ENCODE assay signal across 24 cellular contexts in genomic region chr6:99661870-99662269, GRCh38. TPM values are rescaled to one million over a fixed set of nuclear protein-coding genes. Genes with fewer than 3 reads are reported as not detected.
DNase-seq lines count a peak whose midpoint lies in the region; ATAC-seq, FAIRE-seq and TF ChIP-seq lines count a peak whose summit lies in the region.
"Had no signal": no experiment of that assay in that cellular context is flagged by ENCODE, and none has a peak within 500 bp of the region (broad histone marks: within the 10 kb centered on the region; RNA-seq: fewer than 3 reads in every experiment).

No MANE protein-coding gene starts in this region.

- H3K79me2 ChIP-seq in HepG2 (ENCODE audit: insufficient read depth, low read length) = no peaks in the 10 kb centered on the region
- H3K79me2 ChIP-seq in K562 (ENCODE audit: control insufficient read depth, insufficient read depth, low read length) = no peaks in the 10 kb centered on the region

- TF ChIP-seq CTCF in HepG2 (CRISPR knock-in tag; IDR thresholded peaks at IDR 0.05) (no peak), right lobe of liver (IDR thresholded peaks at IDR 0.05) (no peak), K562 (IDR thresholded peaks at IDR 0.05 in 2 of 3, conservative IDR thresholded peaks at IDR 0.05 in 1 of 3; ENCODE audit: insufficient read depth in 2 of 3, low read depth in 1 of 3, low read length in 3 of 3) (no peak), lower lobe of right lung (IDR thresholded peaks at IDR 0.05) (no peak)

- H3K9me1 ChIP-seq in K562 (ENCODE audit: control insufficient read depth, insufficient read depth, low read length) = no peaks in the 10 kb centered on the region

- WGBS in HepG2 (ENCODE audit: low lambda C conversion rate) = 3% methylated on average over 1 of the region's 1 CpG
- 73% methylated on average over 1 of the region's 1 CpG for WGBS in right lobe of liver (ENCODE audit: insufficient coverage, low coverage, low lambda C conversion rate, missing lambda C conversion rate)
- WGBS in K562 (ENCODE audit: insufficient coverage, low coverage, missing lambda C conversion rate) = 0% methylated on average over 1 of the region's 1 CpG

- H2AFZ ChIP-seq in HepG2 (ENCODE audit: low read length) (no peak overlapping the region), K562 (ENCODE audit: low read depth, low read length) (no peak overlapping the region)
- H2AFZ ChIP-seq: GM23338 had no signal

- H3K4me1 ChIP-seq in HepG2 (ENCODE audit: insufficient read depth, low read length) = no peaks in the 10 kb centered on the region
- no peaks in the 10 kb centered on the region for H3K4me1 ChIP-seq in right lobe of liver
- no peaks in the 10 kb centered on the region for H3K4me1 ChIP-seq in K562 (replicated peaks in 1 of 2; ENCODE audit: control insufficient read depth in 2 of 2, insufficient read depth in 2 of 2, low read length in 2 of 2)
- no peaks in the 10 kb centered on the region for H3K4me1 ChIP-seq in lower lobe of right lung
- H3K4me1 ChIP-seq: A549; BE2C; BLaER1 treated with 17β-estradiol and CSF1 and Interleukin-3, amounts not matched to agents 10 nM and 100 nM had no signal

- no peak for DNase-seq in HepG2 (ENCODE audit: low spot score)
- no peak for DNase-seq in right lobe of liver
- DNase-seq in SKM-1 (lab: John Stamatoyannopoulos, UW; ENCODE audit: unreplicated experiment) = peak; percentile 8
- DNase-seq in K562 (ENCODE audit: extremely low read depth in 1 of 4, low spot score in 3 of 4) = no peak
- DNase-seq in lower lobe of right lung = no peak
- no peak for DNase-seq in activated naive CD4-positive, alpha-beta T cell treated with anti-CD3 and anti-CD28 coated beads for 36 hours
- DNase-seq: 8988T; ACHN; BE2C; CD4-positive, alpha-beta T cell; CD8-positive, alpha-beta memory T cell; DMS153; DND-41; H9 had no signal

- H3K36me3 Mint-ChIP-seq in activated naive CD4-positive, alpha-beta T cell treated with anti-CD3 and anti-CD28 coated beads for 36 hours (ENCODE audit: low read depth) = no peaks in the 10 kb centered on the region
- H3K36me3 Mint-ChIP-seq: CD14-positive monocyte; CD8-positive, alpha-beta memory T cell had no signal

- BruUV-seq in HepG2 (replicated peaks; lab: Mats Ljungman, UMichigan) = no TSS peak
- BruUV-seq in K562 (replicated peaks; lab: Mats Ljungman, UMichigan) = no TSS peak

- H3K27me3 ChIP-seq in HepG2 (ENCODE audit: control insufficient read depth in 1 of 2, insufficient read depth in 2 of 2, low read length in 2 of 2) (no peaks in the 10 kb centered on the region; a peak in 1 of 5 replicates), right lobe of liver (no peaks in the 10 kb centered on the region), K562 (ENCODE audit: control insufficient read depth in 2 of 2, insufficient read depth in 2 of 2, low read length in 2 of 2) (no peaks in the 10 kb centered on the region), lower lobe of right lung (ENCODE audit: low read depth) (no peaks in the 10 kb centered on the region)
- H3K27me3 ChIP-seq: BLaER1 treated with 17β-estradiol and CSF1 and Interleukin-3, amounts not matched to agents 10 nM and 100 nM had no signal

- H3K9me3 Mint-ChIP-seq in activated naive CD4-positive, alpha-beta T cell treated with anti-CD3 and anti-CD28 coated beads for 36 hours = no peaks in the 10 kb centered on the region
- H3K9me3 Mint-ChIP-seq: CD14-positive monocyte; CD4-positive, alpha-beta T cell; CD8-positive, alpha-beta memory T cell; GM23338; H9 had no signal

- in situ Hi-C loops in HepG2 (cut with HindIII; ENCODE audit: extremely low pct_ligation_motif_present, low pct_unique_long_range_greater_than_20kb) = no loop called here
- in situ Hi-C loops in K562 (cut with MboI) = no loop called here

- H3K9me3 ChIP-seq in HepG2 (ENCODE audit: low read length) = no peaks in the 10 kb centered on the region
- no peaks in the 10 kb centered on the region for H3K9me3 ChIP-seq in right lobe of liver
- no peaks in the 10 kb centered on the region for H3K9me3 ChIP-seq in K562 (replicated peaks; ENCODE audit: control insufficient read depth, insufficient read depth, low read depth, low read length)
- no peaks in the 10 kb centered on the region for H3K9me3 ChIP-seq in lower lobe of right lung
- H3K9me3 ChIP-seq: A549; BE2C; BLaER1 treated with 17β-estradiol and CSF1 and Interleukin-3, amounts not matched to agents 10 nM and 100 nM had no signal

- no peak overlapping the region for H3K4me3 Mint-ChIP-seq in activated naive CD4-positive, alpha-beta T cell treated with anti-CD3 and anti-CD28 coated beads for 36 hours
- H3K4me3 Mint-ChIP-seq: CD14-positive monocyte; CD4-positive, alpha-beta T cell; GM23338; H9 had no signal

- H3K27ac ChIP-seq in HepG2 (ENCODE audit: extremely low read length, insufficient read depth, low read length) (no peak overlapping the region), right lobe of liver (no peak overlapping the region), K562 (ENCODE audit: extremely low read depth, low read depth, low read length) (no peak overlapping the region), lower lobe of right lung (no peak overlapping the region)
- H3K27ac ChIP-seq: A549; BLaER1 treated with 17β-estradiol and CSF1 and Interleukin-3, amounts not matched to agents 10 nM and 100 nM had no signal

- H3K4me1 Mint-ChIP-seq in activated naive CD4-positive, alpha-beta T cell treated with anti-CD3 and anti-CD28 coated beads for 36 hours (ENCODE audit: low read depth) = no peaks in the 10 kb centered on the region
- H3K4me1 Mint-ChIP-seq: CD14-positive monocyte; CD8-positive, alpha-beta memory T cell had no signal

- ATAC-seq in HepG2 (no peak), right lobe of liver (no peak), K562 (peak; percentile 47; the same call in 1 of the 3 replicates), GM18861 (IDR thresholded peaks at IDR 0.05; ENCODE audit: unreplicated experiment) (no peak), lower lobe of right lung (no peak)
- ATAC-seq: A549, GM23338, HCT116 had no signal

- POLR2A ChIA-PET in HepG2 (lab: Yijun Ruan, JAX) = no interaction called here
- POLR2A ChIA-PET in K562 (lab: Yijun Ruan, JAX) = interaction anchor here (0.6 kb wide), 2 partner anchors 19 to 258 kb away, joined by 3 read pairs; no protein-coding TSS in a partner anchor

- TF ChIP-seq RAD21 in HepG2 (CRISPR knock-in tag; IDR thresholded peaks at IDR 0.05) (no peak), K562 (CRISPR knock-in tag; conservative IDR thresholded peaks at IDR 0.05 in 1 of 2, IDR thresholded peaks at IDR 0.05 in 1 of 2) (no peak)

- H3K4me2 ChIP-seq in HepG2 (ENCODE audit: low read depth, low read length) (no peak overlapping the region), K562 (ENCODE audit: insufficient read depth, low read length) (no peak overlapping the region)
- H3K4me2 ChIP-seq: A549; BLaER1 treated with 17β-estradiol and CSF1 and Interleukin-3, amounts not matched to agents 10 nM and 100 nM; GM23338 had no signal

- no peaks in the 10 kb centered on the region for H4K20me1 ChIP-seq in HepG2 (ENCODE audit: insufficient read depth, low read length)
- no peaks in the 10 kb centered on the region for H4K20me1 ChIP-seq in K562 (replicated peaks; ENCODE audit: control insufficient read depth, insufficient read depth, low read length)
- H4K20me1 ChIP-seq: BLaER1 treated with 17β-estradiol and CSF1 and Interleukin-3, amounts not matched to agents 10 nM and 100 nM had no signal

- no peaks in the 10 kb centered on the region for H3K36me3 ChIP-seq in HepG2 (replicated peaks in 1 of 2; ENCODE audit: control insufficient read depth in 1 of 2, insufficient read depth in 2 of 2, low read length in 2 of 2)
- H3K36me3 ChIP-seq in right lobe of liver = no peaks in the 10 kb centered on the region
- H3K36me3 ChIP-seq in K562 (ENCODE audit: control insufficient read depth, insufficient read depth, low read length) = no peaks in the 10 kb centered on the region
- H3K36me3 ChIP-seq in lower lobe of right lung = no peaks in the 10 kb centered on the region
- H3K36me3 ChIP-seq: BE2C; BLaER1 treated with 17β-estradiol and CSF1 and Interleukin-3, amounts not matched to agents 10 nM and 100 nM had no signal

- TF ChIP-seq POLR2A in HepG2 (IDR thresholded peaks at IDR 0.05; ENCODE audit: insufficient read depth in 1 of 2, low read depth in 2 of 2, low read length in 2 of 2) (no peak), right lobe of liver (IDR thresholded peaks at IDR 0.05) (no peak), K562 (conservative IDR thresholded peaks at IDR 0.05) (no peak)

- peaks cover under 1% of the 10 kb centered on the region for H3K27me3 Mint-ChIP-seq in activated naive CD4-positive, alpha-beta T cell treated with anti-CD3 and anti-CD28 coated beads for 36 hours (ENCODE audit: low read depth)

- H3K27ac Mint-ChIP-seq in activated naive CD4-positive, alpha-beta T cell treated with anti-CD3 and anti-CD28 coated beads for 36 hours = no peak overlapping the region
- H3K27ac Mint-ChIP-seq: CD14-positive monocyte; CD4-positive, alpha-beta T cell; CD8-positive, alpha-beta memory T cell; GM23338; H9 had no signal

- no peak for FAIRE-seq in HepG2 (lab: Jason Lieb, UNC)
- no peak for FAIRE-seq in K562 (lab: Jason Lieb, UNC)
- FAIRE-seq: A549, G401.6, GM12892, GM19239 had no signal

- intact Hi-C loops in HepG2 (cut with micrococcal nuclease; ENCODE audit: unreplicated experiment) = no loop called here
- intact Hi-C loops in right lobe of liver (cut with DNase I) = no loop called here
- intact Hi-C loops in K562 (cut with micrococcal nuclease) = no loop called here
- intact Hi-C loops in lower lobe of right lung (cut with DNase I) = no loop called here
- intact Hi-C loops in activated naive CD4-positive, alpha-beta T cell treated with anti-CD3 and anti-CD28 coated beads for 36 hours (cut with micrococcal nuclease) = no loop called here

- CTCF ChIA-PET in HepG2 (lab: Yijun Ruan, JAX; ENCODE audit: low intra/inter-chr PET ratio, low total read pairs) = no interaction called here
- CTCF ChIA-PET in K562 (lab: Yijun Ruan, JAX; ENCODE audit: low intra/inter-chr PET ratio) = no interaction called here
- CTCF ChIA-PET in activated naive CD4-positive, alpha-beta T cell treated with anti-CD3 and anti-CD28 coated beads for 36 hours (lab: Charles Lee) = no interaction called here

- H3K9ac ChIP-seq in HepG2 (ENCODE audit: insufficient read depth, low read depth, low read length) (no peak overlapping the region), K562 (ENCODE audit: insufficient read depth in 1 of 2, low read depth in 2 of 2, low read length in 2 of 2) (no peak overlapping the region)
- H3K9ac ChIP-seq: BLaER1 treated with 17β-estradiol and CSF1 and Interleukin-3, amounts not matched to agents 10 nM and 100 nM had no signal

- no peak overlapping the region for H3K4me3 ChIP-seq in HepG2 (replicated peaks in 1 of 3; ENCODE audit: insufficient read depth in 1 of 3, low read depth in 2 of 3, low read length in 3 of 3)
- H3K4me3 ChIP-seq in right lobe of liver = no peak overlapping the region
- no peak overlapping the region for H3K4me3 ChIP-seq in K562
- no peak overlapping the region for H3K4me3 ChIP-seq in lower lobe of right lung
- H3K4me3 ChIP-seq: A549; BLaER1 treated with 17β-estradiol and CSF1 and Interleukin-3, amounts not matched to agents 10 nM and 100 nM; GM23338 had no signal

- no peak for TF ChIP-seq EP300 in HepG2 (IDR thresholded peaks at IDR 0.05; ENCODE audit: low read depth in 2 of 2, low read length in 2 of 2)
- TF ChIP-seq EP300 in HepG2 (CRISPR knock-in tag; IDR thresholded peaks at IDR 0.05; ENCODE audit: borderline replicate concordance) = no peak
- TF ChIP-seq EP300 in K562 (IDR thresholded peaks at IDR 0.05; ENCODE audit: low read length) = no peak

RNA-seq across cellular contexts. Expression of gene PRDM13, which starts 55.2 kb away (rescaled TPM):
- not detected in 2 replicates for total RNA-seq in HepG2 (2016; rRNA removed; fragmentation: Illumina TruSeq; extraction: Trizol)
- total RNA-seq in HepG2 (2016; cell fraction: cytosol; rRNA removed; fragmentation: Illumina TruSeq; extraction: Trizol; ENCODE audit: low read depth) = not detected in 2 replicates
- not detected in 2 replicates for total RNA-seq in HepG2 (2016; cell fraction: insoluble cytoplasmic fraction; rRNA removed; fragmentation: Illumina TruSeq; extraction: Trizol)
- total RNA-seq in HepG2 (2016; cell fraction: membrane; rRNA removed; fragmentation: Illumina TruSeq; extraction: Trizol) = not detected in 2 replicates
- not detected in 2 replicates for total RNA-seq in HepG2 (2016; cell fraction: nucleus; rRNA removed; fragmentation: Illumina TruSeq; extraction: Trizol)
- polyA plus RNA-seq in HepG2 (2011; rRNA removed) = not detected in 2 replicates
- polyA plus RNA-seq in HepG2 (2011; cell fraction: cytosol; rRNA removed) = not detected in 2 replicates
- polyA plus RNA-seq in HepG2 (2011; cell fraction: nucleus; rRNA removed) = not detected in 2 replicates
- not detected in 2 replicates for polyA plus RNA-seq in HepG2 (2012)
- polyA plus RNA-seq in HepG2 (2016; cell fraction: cytosol; fragmentation: Illumina TruSeq; extraction: Trizol; ENCODE audit: low read depth) = not detected in 2 replicates
- not detected in 2 replicates for polyA plus RNA-seq in HepG2 (2016; cell fraction: insoluble cytoplasmic fraction; fragmentation: Illumina TruSeq; extraction: Trizol; ENCODE audit: low read depth)
- not detected in 2 replicates for polyA plus RNA-seq in HepG2 (2016; cell fraction: membrane; fragmentation: Illumina TruSeq; extraction: Trizol; ENCODE audit: low read depth)
- not detected in 2 replicates for polyA plus RNA-seq in HepG2 (2016; cell fraction: nucleus; fragmentation: Illumina TruSeq; extraction: Trizol; ENCODE audit: insufficient read depth, low read depth)
- polyA minus RNA-seq in HepG2 (2011; rRNA and poly(A)+ RNA removed; ENCODE audit: low replicate concordance) = not detected in 2 replicates
- not detected in 2 replicates for polyA minus RNA-seq in HepG2 (2011; cell fraction: cytosol; rRNA and poly(A)+ RNA removed)
- polyA minus RNA-seq in HepG2 (2011; cell fraction: nucleus; rRNA and poly(A)+ RNA removed) = not detected in 2 replicates
- not detected for total RNA-seq in right lobe of liver
- total RNA-seq in K562 (2011; cell fraction: chromatin; rRNA removed; ENCODE audit: low replicate concordance) = not detected in 2 replicates
- total RNA-seq in K562 (2011; cell fraction: nucleolus; rRNA removed) = not detected in 2 replicates
- total RNA-seq in K562 (2011; cell fraction: nucleoplasm; rRNA removed) = not detected in 2 replicates
- total RNA-seq in K562 (2014; rRNA removed) = not detected in 2 replicates
- not detected in 2 replicates for total RNA-seq in K562 (2014; rRNA removed; fragmentation: Illumina TruSeq; extraction: Trizol)
- not detected in 2 replicates for total RNA-seq in K562 (2015; rRNA removed; fragmentation: Illumina TruSeq; extraction: Trizol)
- not detected in 2 replicates for total RNA-seq in K562 (2021)
- not detected in 2 replicates for polyA plus RNA-seq in K562 (2011; rRNA removed)
- polyA plus RNA-seq in K562 (2011; cell fraction: cytosol; rRNA removed) = not detected in 2 replicates
- not detected in 2 replicates for polyA plus RNA-seq in K562 (2011; cell fraction: nucleus; rRNA removed)
- not detected in 2 replicates for polyA plus RNA-seq in K562 (2012)
- polyA plus RNA-seq in K562 (2014; fragmentation: Illumina TruSeq; extraction: Trizol) = not detected in 2 replicates
- polyA plus RNA-seq in K562 (2014; fragmentation: Nextera tagmentation; extraction: Ambion mirVana) = not detected
- not detected in 2 replicates for polyA plus RNA-seq in K562 (2014; rRNA removed)
- not detected in 2 replicates for polyA minus RNA-seq in K562 (2011; rRNA and poly(A)+ RNA removed)
- polyA minus RNA-seq in K562 (2011; cell fraction: cytosol; rRNA and poly(A)+ RNA removed) = not detected in 2 replicates
- not detected in 2 replicates for polyA minus RNA-seq in K562 (2011; cell fraction: nucleus; rRNA and poly(A)+ RNA removed)
- total RNA-seq in lower lobe of right lung = not detected
- total RNA-seq in activated naive CD4-positive, alpha-beta T cell treated with anti-CD3 and anti-CD28 coated beads for 36 hours = not detected
- total RNA-seq: CD4-positive, alpha-beta T cell; H4; H9 had no signal
- polyA plus RNA-seq: CD14-positive monocyte had no signal

Comparison
In these comparisons a context has a peak if more than half of its experiments do, and no peak if none do; other contexts are left out.
1. Of the 241 proteins assayed by ChIP-seq in both HepG2 and K562: peak only in HepG2: none; only in K562: CEBPG and TRIM24; in both: CEBPB; in neither: 237; mixed calls (peak in some experiments, not most) for 1.